Comparison of ENCODE assay signal across 1 cellular context in genomic region chr10:62237506-62237905, GRCh38.
TF ChIP-seq lines count a peak whose summit lies in the region.

No MANE protein-coding gene starts in this region.

TF ChIP-seq in GM23338, 12 proteins besides CTCF, POLR2A, EP300 and RAD21 (continued from another document):
- TF ChIP-seq ZNF331 (CRISPR knock-in tag; IDR thresholded peaks at IDR 0.05; ENCODE audit: low read depth) (no peak), EZH2 (IDR thresholded peaks at IDR 0.05; ENCODE audit: low read depth, unreplicated experiment) (no peak)
